In genomic region chr5:150001660-150002493, GRCh38 we compare ENCODE assay signal across 8 cellular contexts. TPM values are rescaled to one million over a fixed set of nuclear protein-coding genes. Genes with fewer than 3 reads are reported as not detected.
DNase-seq lines count a peak whose midpoint lies in the region; ATAC-seq, FAIRE-seq and TF ChIP-seq lines count a peak whose summit lies in the region.

No MANE protein-coding gene starts in this region.

- TF ChIP-seq POLR2A in HepG2 (IDR thresholded peaks at IDR 0.05; ENCODE audit: insufficient read depth in 1 of 2, low read depth in 2 of 2, low read length in 2 of 2), result no peak

- H3K36me3 ChIP-seq in HepG2 (replicated peaks in 1 of 2; ENCODE audit: control insufficient read depth in 1 of 2, insufficient read depth in 2 of 2, low read length in 2 of 2), result peaks cover 5 to 15% of the 10 kb centered on the region in 2 experiments; a peak in 4 of 5 replicates

- peaks cover 32% of the 10 kb centered on the region for H3K4me1 ChIP-seq in HepG2 (ENCODE audit: insufficient read depth, low read length)

- CTCF ChIA-PET in HepG2 (lab: Yijun Ruan, JAX; ENCODE audit: low intra/inter-chr PET ratio, low total read pairs), result no interaction called here

- FAIRE-seq in HepG2 (lab: Jason Lieb, UNC), result peak; percentile 94

- peak overlapping the region; percentile 98 for H3K9ac ChIP-seq in HepG2 (ENCODE audit: insufficient read depth, low read depth, low read length)

- no peak overlapping the region for H2AFZ ChIP-seq in HepG2 (ENCODE audit: low read length)

- peak overlapping the region; percentile 99 for H3K4me3 ChIP-seq in choroid plexus epithelial cell (ENCODE audit: low read depth, low read length)
- H3K4me3 ChIP-seq in HepG2 (replicated peaks in 1 of 3; ENCODE audit: insufficient read depth in 1 of 3, low read depth in 2 of 3, low read length in 3 of 3), result peak overlapping the region; percentile 86 to 91 (median 89)

- intact Hi-C loops in HepG2 (cut with micrococcal nuclease; ENCODE audit: unreplicated experiment), result loop anchor here (1.0 to 2.0 kb wide), 2 partner anchors 24 to 43 kb away; no protein-coding TSS in a partner anchor

- POLR2A ChIA-PET in HepG2 (lab: Yijun Ruan, JAX), result interaction anchor here (0.7 to 2.5 kb wide), 5 partner anchors 20 to 452 kb away, joined by 3 to 35 read pairs (median 6); partner anchors contain the start of gene SLC26A2

- peak overlapping the region; percentile 97 for H3K4me2 ChIP-seq in HepG2 (ENCODE audit: low read depth, low read length)

- WGBS in HepG2 (ENCODE audit: low lambda C conversion rate), result 16% methylated on average over 9 of the region's 9 CpGs

- no TSS peak for BruUV-seq in HepG2 (replicated peaks; lab: Mats Ljungman, UMichigan)

- H3K27me3 ChIP-seq in HepG2 (ENCODE audit: control insufficient read depth in 1 of 2, insufficient read depth in 2 of 2, low read length in 2 of 2), result no peaks in the 10 kb centered on the region; a peak in 1 of 5 replicates

- TF ChIP-seq CTCF in choroid plexus epithelial cell (conservative IDR thresholded peaks at IDR 0.05; ENCODE audit: low read depth, low read length), result peak; percentile 78
- TF ChIP-seq CTCF in HepG2 (CRISPR knock-in tag; IDR thresholded peaks at IDR 0.05), result peak; percentile 63

- DNase-seq in NCI-H524 (lab: John Stamatoyannopoulos, UW) (peak; percentile 17 to 61), NCI-H524 treated with DMSO at 0.1 percent for 48 hours (lab: John Stamatoyannopoulos, UW) (no peak), NCI-H146 treated with DMSO at 0.1 percent for 48 hours (lab: John Stamatoyannopoulos, UW; ENCODE audit: unreplicated experiment) (peak; percentile 11), choroid plexus epithelial cell (ENCODE audit: low read depth) (peak; percentile 82), HepG2 (ENCODE audit: low spot score) (peak; percentile 77)
- DNase-seq in activated CD4-positive, CD25-positive, alpha-beta regulatory T cell (lab: John Stamatoyannopoulos, UW), result peak in 3 of 4 experiments; percentile 5 to 15 (median 14)
- peak in 2 of 3 experiments; percentile 32 to 44 for DNase-seq in stimulated activated CD4-positive, alpha-beta T cell treated with anti-CD3 and anti-CD28 coated beads, TNF-alpha, amount 100 ng/mL, for 24 hours (ENCODE audit: low read depth in 3 of 3)

- peak overlapping the region; percentile 87 for H3K27ac ChIP-seq in HepG2 (ENCODE audit: extremely low read length, insufficient read depth, low read length)

- H3K9me3 ChIP-seq in HepG2 (ENCODE audit: low read length), result no peaks in the 10 kb centered on the region

- no peak for TF ChIP-seq EP300 in HepG2 (IDR thresholded peaks at IDR 0.05; ENCODE audit: low read depth in 2 of 2, low read length in 2 of 2)
- TF ChIP-seq EP300 in HepG2 (CRISPR knock-in tag; IDR thresholded peaks at IDR 0.05; ENCODE audit: borderline replicate concordance), result no peak

- no peak for TF ChIP-seq RAD21 in HepG2 (CRISPR knock-in tag; IDR thresholded peaks at IDR 0.05)

- H4K20me1 ChIP-seq in HepG2 (ENCODE audit: insufficient read depth, low read length), result peaks cover 5% of the 10 kb centered on the region; the same call in 1 of the 2 replicates

- ATAC-seq in HG02763 (IDR thresholded peaks at IDR 0.05; ENCODE audit: unreplicated experiment) (peak; percentile 44), HepG2 (peak; percentile 75)

- in situ Hi-C loops in HepG2 (cut with HindIII; ENCODE audit: extremely low pct_ligation_motif_present, low pct_unique_long_range_greater_than_20kb), result no loop called here

- peaks cover 53% of the 10 kb centered on the region for H3K79me2 ChIP-seq in HepG2 (ENCODE audit: insufficient read depth, low read length)

RNA-seq across cellular contexts. Expression of gene HMGXB3, which starts 1.3 kb away (rescaled TPM):
- total RNA-seq in HepG2 (2016; rRNA removed; fragmentation: Illumina TruSeq; extraction: Trizol), result 20.0 and 23.8 TPM in 2 replicates
- 2.1 and 2.4 TPM in 2 replicates for total RNA-seq in HepG2 (2016; cell fraction: cytosol; rRNA removed; fragmentation: Illumina TruSeq; extraction: Trizol; ENCODE audit: low read depth)
- total RNA-seq in HepG2 (2016; cell fraction: insoluble cytoplasmic fraction; rRNA removed; fragmentation: Illumina TruSeq; extraction: Trizol), result 19.2 and 20.9 TPM in 2 replicates
- 7.7 and 9.2 TPM in 2 replicates for total RNA-seq in HepG2 (2016; cell fraction: membrane; rRNA removed; fragmentation: Illumina TruSeq; extraction: Trizol)
- 34.9 and 36.0 TPM in 2 replicates for total RNA-seq in HepG2 (2016; cell fraction: nucleus; rRNA removed; fragmentation: Illumina TruSeq; extraction: Trizol)
- 18.8 and 23.4 TPM in 2 replicates for polyA plus RNA-seq in HepG2 (2011; rRNA removed)
- polyA plus RNA-seq in HepG2 (2011; cell fraction: cytosol; rRNA removed), result 13.2 and 13.8 TPM in 2 replicates
- 41.0 and 44.0 TPM in 2 replicates for polyA plus RNA-seq in HepG2 (2011; cell fraction: nucleus; rRNA removed)
- 13.8 and 14.7 TPM in 2 replicates for polyA plus RNA-seq in HepG2 (2012)
- polyA plus RNA-seq in HepG2 (2016; cell fraction: cytosol; fragmentation: Illumina TruSeq; extraction: Trizol; ENCODE audit: low read depth), result 0.90 and 0.95 TPM in 2 replicates
- 12.6 and 14.4 TPM in 2 replicates for polyA plus RNA-seq in HepG2 (2016; cell fraction: insoluble cytoplasmic fraction; fragmentation: Illumina TruSeq; extraction: Trizol; ENCODE audit: low read depth)
- polyA plus RNA-seq in HepG2 (2016; cell fraction: membrane; fragmentation: Illumina TruSeq; extraction: Trizol; ENCODE audit: low read depth), result 2.4 and 2.5 TPM in 2 replicates
- 61.7 and 65.5 TPM in 2 replicates for polyA plus RNA-seq in HepG2 (2016; cell fraction: nucleus; fragmentation: Illumina TruSeq; extraction: Trizol; ENCODE audit: insufficient read depth, low read depth)
- 60.1 and 67.3 TPM in 2 replicates for polyA minus RNA-seq in HepG2 (2011; rRNA and poly(A)+ RNA removed; ENCODE audit: low replicate concordance)
- polyA minus RNA-seq in HepG2 (2011; cell fraction: cytosol; rRNA and poly(A)+ RNA removed), result 18.8 and 19.3 TPM in 2 replicates
- polyA minus RNA-seq in HepG2 (2011; cell fraction: nucleus; rRNA and poly(A)+ RNA removed), result 47.7 and 47.8 TPM in 2 replicates

RNA-seq across cellular contexts. Expression of gene TIGD6, which starts 1.4 kb away (rescaled TPM):
- total RNA-seq in HepG2 (2016; rRNA removed; fragmentation: Illumina TruSeq; extraction: Trizol), result 2.1 TPM in 2 replicates
- total RNA-seq in HepG2 (2016; cell fraction: cytosol; rRNA removed; fragmentation: Illumina TruSeq; extraction: Trizol; ENCODE audit: low read depth), result 0.09 and 0.61 TPM in 2 replicates
- 1.7 and 1.9 TPM in 2 replicates for total RNA-seq in HepG2 (2016; cell fraction: insoluble cytoplasmic fraction; rRNA removed; fragmentation: Illumina TruSeq; extraction: Trizol)
- 1.3 and 1.5 TPM in 2 replicates for total RNA-seq in HepG2 (2016; cell fraction: membrane; rRNA removed; fragmentation: Illumina TruSeq; extraction: Trizol)
- 1.7 and 1.9 TPM in 2 replicates for total RNA-seq in HepG2 (2016; cell fraction: nucleus; rRNA removed; fragmentation: Illumina TruSeq; extraction: Trizol)
- 1.9 and 2.9 TPM in 2 replicates for polyA plus RNA-seq in HepG2 (2011; rRNA removed)
- polyA plus RNA-seq in HepG2 (2011; cell fraction: cytosol; rRNA removed), result 1.5 and 2.1 TPM in 2 replicates
- polyA plus RNA-seq in HepG2 (2011; cell fraction: nucleus; rRNA removed), result 2.0 and 3.2 TPM in 2 replicates
- polyA plus RNA-seq in HepG2 (2012), result 1.1 and 2.0 TPM in 2 replicates
- 0.50 and 1.1 TPM in 2 replicates for polyA plus RNA-seq in HepG2 (2016; cell fraction: cytosol; fragmentation: Illumina TruSeq; extraction: Trizol; ENCODE audit: low read depth)
- polyA plus RNA-seq in HepG2 (2016; cell fraction: insoluble cytoplasmic fraction; fragmentation: Illumina TruSeq; extraction: Trizol; ENCODE audit: low read depth), result 1.8 and 2.1 TPM in 2 replicates
- 1.1 and 1.7 TPM in 2 replicates for polyA plus RNA-seq in HepG2 (2016; cell fraction: membrane; fragmentation: Illumina TruSeq; extraction: Trizol; ENCODE audit: low read depth)
- polyA plus RNA-seq in HepG2 (2016; cell fraction: nucleus; fragmentation: Illumina TruSeq; extraction: Trizol; ENCODE audit: insufficient read depth, low read depth), result 1.8 and 2.0 TPM in 2 replicates
- 5.4 and 13.9 TPM in 2 replicates for polyA minus RNA-seq in HepG2 (2011; rRNA and poly(A)+ RNA removed; ENCODE audit: low replicate concordance)
- polyA minus RNA-seq in HepG2 (2011; cell fraction: cytosol; rRNA and poly(A)+ RNA removed), result 0.97 and 1.8 TPM in 2 replicates
- polyA minus RNA-seq in HepG2 (2011; cell fraction: nucleus; rRNA and poly(A)+ RNA removed), result 8.4 and 13.9 TPM in 2 replicates

RNA-seq across cellular contexts. Expression of gene SLC26A2, which starts 41.3 kb away (rescaled TPM):
- 6.3 and 7.9 TPM in 2 replicates for total RNA-seq in HepG2 (2016; rRNA removed; fragmentation: Illumina TruSeq; extraction: Trizol)
- total RNA-seq in HepG2 (2016; cell fraction: cytosol; rRNA removed; fragmentation: Illumina TruSeq; extraction: Trizol; ENCODE audit: low read depth), result 0.44 and 0.81 TPM in 2 replicates
- total RNA-seq in HepG2 (2016; cell fraction: insoluble cytoplasmic fraction; rRNA removed; fragmentation: Illumina TruSeq; extraction: Trizol), result 6.9 and 8.1 TPM in 2 replicates
- total RNA-seq in HepG2 (2016; cell fraction: membrane; rRNA removed; fragmentation: Illumina TruSeq; extraction: Trizol), result 1.8 and 2.6 TPM in 2 replicates
- total RNA-seq in HepG2 (2016; cell fraction: nucleus; rRNA removed; fragmentation: Illumina TruSeq; extraction: Trizol), result 7.9 and 8.8 TPM in 2 replicates
- polyA plus RNA-seq in HepG2 (2011; rRNA removed), result 1.9 and 2.2 TPM in 2 replicates
- 1.0 and 2.0 TPM in 2 replicates for polyA plus RNA-seq in HepG2 (2011; cell fraction: cytosol; rRNA removed)
- polyA plus RNA-seq in HepG2 (2011; cell fraction: nucleus; rRNA removed), result 0.74 and 1.4 TPM in 2 replicates
- 1.9 and 2.5 TPM in 2 replicates for polyA plus RNA-seq in HepG2 (2012)
- 0.12 and 0.19 TPM in 2 replicates for polyA plus RNA-seq in HepG2 (2016; cell fraction: cytosol; fragmentation: Illumina TruSeq; extraction: Trizol; ENCODE audit: low read depth)
- polyA plus RNA-seq in HepG2 (2016; cell fraction: insoluble cytoplasmic fraction; fragmentation: Illumina TruSeq; extraction: Trizol; ENCODE audit: low read depth), result 2.6 and 2.7 TPM in 2 replicates
- 0.38 and 0.41 TPM in 2 replicates for polyA plus RNA-seq in HepG2 (2016; cell fraction: membrane; fragmentation: Illumina TruSeq; extraction: Trizol; ENCODE audit: low read depth)
- polyA plus RNA-seq in HepG2 (2016; cell fraction: nucleus; fragmentation: Illumina TruSeq; extraction: Trizol; ENCODE audit: insufficient read depth, low read depth), result 5.0 and 5.5 TPM in 2 replicates
- 14.1 and 15.8 TPM in 2 replicates for polyA minus RNA-seq in HepG2 (2011; rRNA and poly(A)+ RNA removed; ENCODE audit: low replicate concordance)
- polyA minus RNA-seq in HepG2 (2011; cell fraction: cytosol; rRNA and poly(A)+ RNA removed), result 5.9 and 6.4 TPM in 2 replicates
- 4.9 and 5.8 TPM in 2 replicates for polyA minus RNA-seq in HepG2 (2011; cell fraction: nucleus; rRNA and poly(A)+ RNA removed)

RNA-seq across cellular contexts. Expression of gene PDE6A, which starts 57.3 kb away (rescaled TPM):
- not detected in 2 replicates for total RNA-seq in HepG2 (2016; rRNA removed; fragmentation: Illumina TruSeq; extraction: Trizol)
- not detected in 2 replicates for total RNA-seq in HepG2 (2016; cell fraction: cytosol; rRNA removed; fragmentation: Illumina TruSeq; extraction: Trizol; ENCODE audit: low read depth)
- total RNA-seq in HepG2 (2016; cell fraction: insoluble cytoplasmic fraction; rRNA removed; fragmentation: Illumina TruSeq; extraction: Trizol), result not detected in 2 replicates
- total RNA-seq in HepG2 (2016; cell fraction: membrane; rRNA removed; fragmentation: Illumina TruSeq; extraction: Trizol), result not detected in 2 replicates
- not detected in 2 replicates for total RNA-seq in HepG2 (2016; cell fraction: nucleus; rRNA removed; fragmentation: Illumina TruSeq; extraction: Trizol)
- 0.01 TPM in 2 replicates for polyA plus RNA-seq in HepG2 (2011; rRNA removed)
- polyA plus RNA-seq in HepG2 (2011; cell fraction: cytosol; rRNA removed), result not detected in 2 replicates
- polyA plus RNA-seq in HepG2 (2011; cell fraction: nucleus; rRNA removed), result not detected in 2 replicates
- not detected in 2 replicates for polyA plus RNA-seq in HepG2 (2012)
- polyA plus RNA-seq in HepG2 (2016; cell fraction: cytosol; fragmentation: Illumina TruSeq; extraction: Trizol; ENCODE audit: low read depth), result not detected in 2 replicates
- not detected in 2 replicates for polyA plus RNA-seq in HepG2 (2016; cell fraction: insoluble cytoplasmic fraction; fragmentation: Illumina TruSeq; extraction: Trizol; ENCODE audit: low read depth)
- not detected in 2 replicates for polyA plus RNA-seq in HepG2 (2016; cell fraction: membrane; fragmentation: Illumina TruSeq; extraction: Trizol; ENCODE audit: low read depth)
- not detected in 2 replicates for polyA plus RNA-seq in HepG2 (2016; cell fraction: nucleus; fragmentation: Illumina TruSeq; extraction: Trizol; ENCODE audit: insufficient read depth, low read depth)
- 0.10 TPM in 1 of 2 replicates, not detected in the other for polyA minus RNA-seq in HepG2 (2011; rRNA and poly(A)+ RNA removed; ENCODE audit: low replicate concordance)
- not detected in 2 replicates for polyA minus RNA-seq in HepG2 (2011; cell fraction: cytosol; rRNA and poly(A)+ RNA removed)
- polyA minus RNA-seq in HepG2 (2011; cell fraction: nucleus; rRNA and poly(A)+ RNA removed), result not detected in 2 replicates
